ENCODE assay signal across 11 cellular contexts in the genomic region with DNA sequence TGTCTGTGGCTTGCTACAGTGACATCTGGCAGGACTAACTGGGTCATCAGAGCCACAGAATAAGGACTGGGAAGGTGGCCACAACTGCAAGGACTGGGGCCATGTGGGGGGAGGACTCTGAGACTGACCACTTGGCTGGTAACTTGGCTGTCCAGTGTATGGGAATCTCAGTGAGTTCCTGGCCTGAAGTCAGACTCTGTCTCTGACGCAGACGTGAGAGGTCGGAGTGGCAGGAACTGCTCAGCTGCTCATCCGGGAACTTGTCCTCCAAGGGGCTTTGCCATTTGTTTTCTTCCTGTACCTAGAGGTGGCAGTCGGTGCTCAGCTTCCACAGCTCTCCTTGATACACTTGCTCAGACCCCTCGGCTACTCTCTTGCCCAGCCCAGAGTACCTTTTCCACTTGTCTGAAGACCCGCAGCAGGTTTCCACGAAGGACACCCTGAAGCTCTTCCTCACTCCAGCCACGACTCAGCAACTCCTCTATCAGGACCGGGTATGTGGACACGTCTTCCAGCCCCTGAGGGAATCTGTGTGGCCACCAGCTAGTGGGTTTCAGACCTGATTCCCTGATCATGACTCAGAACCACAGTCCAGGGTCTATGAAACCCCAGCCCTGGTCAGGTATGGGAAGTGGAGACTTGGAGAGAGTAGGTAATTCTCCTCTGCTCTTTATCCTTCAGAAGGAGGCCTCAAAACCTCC. TPM values are rescaled to one million over a fixed set of nuclear protein-coding genes. Genes with fewer than 3 reads are reported as not detected.
DNase-seq lines count a peak whose midpoint lies in the region; ATAC-seq and TF ChIP-seq lines count a peak whose summit lies in the region.
"Had no signal": no experiment of that assay in that cellular context is flagged by ENCODE, and none has a peak within 500 bp of the region (broad histone marks: within the 10 kb centered on the region; RNA-seq: fewer than 3 reads in every experiment).

No MANE protein-coding gene starts in this region.

- peaks cover 0 to 19% of the 10 kb centered on the region in 2 donors for H3K4me1 ChIP-seq in adrenal gland (replicated peaks in 1 of 2)
- H3K4me1 ChIP-seq in gastrocnemius medialis = peaks cover 64 to 65% of the 10 kb centered on the region in 2 donors

- H3K36me3 ChIP-seq in adrenal gland (replicated peaks in 1 of 2) (no peaks in the 10 kb centered on the region), gastrocnemius medialis (no peaks in the 10 kb centered on the region)

- TF ChIP-seq POLR2A in adrenal gland (IDR thresholded peaks at IDR 0.05) (no peak), gastrocnemius medialis (IDR thresholded peaks at IDR 0.05) (peak; percentile 53 to 62)

- in situ Hi-C loops in gastrocnemius medialis (cut with MboI; ENCODE audit: low sequenced_read_pairs in 4 of 4) = no loop called here

- TF ChIP-seq CTCF in adrenal gland (IDR thresholded peaks at IDR 0.05) = no peak
- no peak for TF ChIP-seq CTCF in gastrocnemius medialis (IDR thresholded peaks at IDR 0.05 in 4 of 5, conservative IDR thresholded peaks at IDR 0.05 in 1 of 5)

- H3K27me3 ChIP-seq in adrenal gland = no peaks in the 10 kb centered on the region
- H3K27me3 ChIP-seq in gastrocnemius medialis = no peaks in the 10 kb centered on the region
- H3K27me3 ChIP-seq: foreskin keratinocyte had no signal

- ATAC-seq in gastrocnemius medialis (peak; percentile 78 to 80), SK-N-SH treated with all-trans-retinoic acid at 6 μM for 48 hours (no peak), GM18861 (IDR thresholded peaks at IDR 0.05; ENCODE audit: unreplicated experiment) (no peak)
- ATAC-seq: foreskin keratinocyte had no signal

- DNase-seq in activated CD4-positive, alpha-beta T cell treated with anti-CD3 and anti-CD28 coated beads, Interleukin-2, amount 10 ng/mL, durations not matched to agents 24 days and 14 days = no peak
- no peak for DNase-seq in activated CD4-positive, alpha-beta T cell treated with anti-CD3 and anti-CD28 coated beads for 4 hours
- DNase-seq in adrenal gland = peak in 6 of 7 donors; percentile 44 to 77 (median 52)
- DNase-seq in hypothalamus (lab: John Stamatoyannopoulos, UW) = peak in 31 of 51 donors; percentile 11 to 69 (median 36)
- peak; percentile 65 to 83 for DNase-seq in gastrocnemius medialis
- no peak for DNase-seq in NCI-H1105 (lab: John Stamatoyannopoulos, UW)

- WGBS in adrenal gland, 4 donors = 65 to 80% (median 66%) methylated on average over 11 of the region's 11 CpGs

- H3K4me3 ChIP-seq in adrenal gland = no peak overlapping the region
- peak overlapping the region; percentile 10 to 49 (median 42) for H3K4me3 ChIP-seq in gastrocnemius medialis

- H3K9me3 ChIP-seq in adrenal gland (replicated peaks in 1 of 3) = no peaks in the 10 kb centered on the region
- H3K9me3 ChIP-seq in gastrocnemius medialis = no peaks in the 10 kb centered on the region

- H3K27ac ChIP-seq in adrenal gland (peak overlapping the region in 3 of 5 donors; percentile 26 to 72 (median 64)), gastrocnemius medialis (peak overlapping the region; percentile 83 to 93 (median 92))
- H3K27ac ChIP-seq: foreskin keratinocyte had no signal

- H3K27me3 Mint-ChIP-seq in activated CD4-positive, alpha-beta T cell treated with anti-CD3 and anti-CD28 coated beads, Interleukin-2, amount 10 ng/mL, durations not matched to agents 24 days and 14 days = no peaks in the 10 kb centered on the region

- no peaks in the 10 kb centered on the region for H3K36me3 Mint-ChIP-seq in activated CD4-positive, alpha-beta T cell treated with anti-CD3 and anti-CD28 coated beads, Interleukin-2, amount 10 ng/mL, durations not matched to agents 24 days and 14 days (ENCODE audit: low read depth)

- H3K9me3 Mint-ChIP-seq in activated CD4-positive, alpha-beta T cell treated with anti-CD3 and anti-CD28 coated beads, Interleukin-2, amount 10 ng/mL, durations not matched to agents 24 days and 14 days = no peaks in the 10 kb centered on the region

- peaks cover 19% of the 10 kb centered on the region for H3K4me1 Mint-ChIP-seq in activated CD4-positive, alpha-beta T cell treated with anti-CD3 and anti-CD28 coated beads, Interleukin-2, amount 10 ng/mL, durations not matched to agents 24 days and 14 days

- peak overlapping the region; percentile 65 for H3K27ac Mint-ChIP-seq in activated CD4-positive, alpha-beta T cell treated with anti-CD3 and anti-CD28 coated beads, Interleukin-2, amount 10 ng/mL, durations not matched to agents 24 days and 14 days

- intact Hi-C loops in activated CD4-positive, alpha-beta T cell treated with anti-CD3 and anti-CD28 coated beads, Interleukin-2, amount 10 ng/mL, durations not matched to agents 24 days and 14 days (cut with micrococcal nuclease) = no loop called here
- intact Hi-C loops in adrenal gland (cut with DNase I) = loop anchor here in 1 of 2 donors (10.0 kb wide), 1 partner anchor 237 kb away; no protein-coding TSS in a partner anchor
- intact Hi-C loops in gastrocnemius medialis (cut with DNase I; ENCODE audit: low total_unique reads) = loop anchor here (1.0 to 2.0 kb wide), 3 partner anchors 21 to 94 kb away; partner anchors contain the start of gene PSKH1

- no peak overlapping the region for H3K4me3 Mint-ChIP-seq in activated CD4-positive, alpha-beta T cell treated with anti-CD3 and anti-CD28 coated beads, Interleukin-2, amount 10 ng/mL, durations not matched to agents 24 days and 14 days

TF ChIP-seq in SK-N-SH treated with all-trans-retinoic acid at 6 μM for 48 hours, 23 proteins besides CTCF, POLR2A, EP300 and RAD21 (continues in another document):
- TF ChIP-seq ESRRG (CRISPR knock-in tag; IDR thresholded peaks at IDR 0.05) (no peak), TCF4 (CRISPR knock-in tag; IDR thresholded peaks at IDR 0.05; ENCODE audit: borderline replicate concordance) (no peak), ZFP30 (CRISPR knock-in tag; IDR thresholded peaks at IDR 0.05) (no peak), CSRNP3 (CRISPR knock-in tag; IDR thresholded peaks at IDR 0.05) (no peak), PPARA (CRISPR knock-in tag; IDR thresholded peaks at IDR 0.05; ENCODE audit: borderline replicate concordance) (no peak), CSDC2 (CRISPR knock-in tag; IDR thresholded peaks at IDR 0.05) (no peak)
- TF ChIP-seq, protein P1, sequence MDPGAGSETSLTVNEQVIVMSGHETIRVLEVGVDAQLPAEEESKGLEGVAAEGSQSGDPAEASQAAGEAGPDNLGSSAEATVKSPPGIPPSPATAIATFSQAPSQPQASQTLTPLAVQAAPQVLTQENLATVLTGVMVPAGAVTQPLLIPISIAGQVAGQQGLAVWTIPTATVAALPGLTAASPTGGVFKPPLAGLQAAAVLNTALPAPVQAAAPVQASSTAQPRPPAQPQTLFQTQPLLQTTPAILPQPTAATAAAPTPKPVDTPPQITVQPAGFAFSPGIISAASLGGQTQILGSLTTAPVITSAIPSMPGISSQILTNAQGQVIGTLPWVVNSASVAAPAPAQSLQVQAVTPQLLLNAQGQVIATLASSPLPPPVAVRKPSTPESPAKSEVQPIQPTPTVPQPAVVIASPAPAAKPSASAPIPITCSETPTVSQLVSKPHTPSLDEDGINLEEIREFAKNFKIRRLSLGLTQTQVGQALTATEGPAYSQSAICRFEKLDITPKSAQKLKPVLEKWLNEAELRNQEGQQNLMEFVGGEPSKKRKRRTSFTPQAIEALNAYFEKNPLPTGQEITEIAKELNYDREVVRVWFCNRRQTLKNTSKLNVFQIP (CRISPR knock-in tag; IDR thresholded peaks at IDR 0.05; ENCODE audit: borderline replicate concordance, low read depth) = no peak

RNA-seq across cellular contexts. Expression of gene DPEP3, which starts 7.3 kb away (rescaled TPM):
- not detected in 2 replicates for total RNA-seq in activated CD4-positive, alpha-beta T cell treated with anti-CD3 and anti-CD28 coated beads, Interleukin-2, amount 10 ng/mL, durations not matched to agents 24 days and 14 days
- under 1 TPM in 1 of 8 donors, not detected in 7; 0.11 TPM for total RNA-seq in adrenal gland
- polyA plus RNA-seq in adrenal gland = under 1 TPM; 0.07 to 0.32 (median 0.11) TPM
- not detected for total RNA-seq in gastrocnemius medialis
- total RNA-seq: foreskin keratinocyte had no signal
- polyA plus RNA-seq: foreskin keratinocyte had no signal

RNA-seq across cellular contexts. Expression of gene DPEP2, which starts 11.7 kb away (rescaled TPM):
- 1.7 and 2.3 TPM in 2 replicates for total RNA-seq in activated CD4-positive, alpha-beta T cell treated with anti-CD3 and anti-CD28 coated beads, Interleukin-2, amount 10 ng/mL, durations not matched to agents 24 days and 14 days
- total RNA-seq in adrenal gland (1 to 10 TPM in 6 of 8 donors, under 1 TPM in 2; 0.35 to 2.0 (median 1.6) TPM), gastrocnemius medialis (under 1 TPM in 2 of 4 donors, not detected in 2; 0.26 to 0.38 TPM)
- 1 to 10 TPM in 2 of 3 donors, under 1 TPM in 1; 0.27 to 8.4 (median 1.2) TPM for polyA plus RNA-seq in adrenal gland
- total RNA-seq: foreskin keratinocyte had no signal

RNA-seq across cellular contexts. Expression of gene SLC12A4, which starts 19.2 kb away (rescaled TPM):
- 40.6 and 44.7 TPM in 2 replicates for total RNA-seq in activated CD4-positive, alpha-beta T cell treated with anti-CD3 and anti-CD28 coated beads, Interleukin-2, amount 10 ng/mL, durations not matched to agents 24 days and 14 days
- 100 to 1,000 TPM in 1 of 8 donors, 10 to 100 TPM in 7; 54.8 to 101 (median 77.7) TPM for total RNA-seq in adrenal gland
- 100 to 1,000 TPM in 1 of 3 donors, 10 to 100 TPM in 2; 39.6 to 111 (median 47.0) TPM for polyA plus RNA-seq in adrenal gland
- 10 to 100 TPM; 10.4 to 30.8 (median 15.8) TPM for total RNA-seq in gastrocnemius medialis

RNA-seq across cellular contexts. Expression of gene DPEP2NB, which starts 28.1 kb away (rescaled TPM):
- not detected in 2 replicates for total RNA-seq in activated CD4-positive, alpha-beta T cell treated with anti-CD3 and anti-CD28 coated beads, Interleukin-2, amount 10 ng/mL, durations not matched to agents 24 days and 14 days
- total RNA-seq in adrenal gland = not detected
- polyA plus RNA-seq in adrenal gland = not detected
- not detected for total RNA-seq in gastrocnemius medialis
- total RNA-seq: foreskin keratinocyte; lower leg skin; T-helper 2 cell treated with Interferon-gamma antibody and Interleukin-4, amounts not matched to agents 100 ng/mL and 5 ng/mL, for 36 hours had no signal
- polyA plus RNA-seq: foreskin keratinocyte had no signal

RNA-seq across cellular contexts. Expression of gene DDX28, which starts 35.4 kb away (rescaled TPM):
- total RNA-seq in activated CD4-positive, alpha-beta T cell treated with anti-CD3 and anti-CD28 coated beads, Interleukin-2, amount 10 ng/mL, durations not matched to agents 24 days and 14 days = 23.9 and 26.1 TPM in 2 replicates
- 10 to 100 TPM in 6 of 8 donors, 1 to 10 TPM in 2; 6.4 to 18.2 (median 12.9) TPM for total RNA-seq in adrenal gland
- polyA plus RNA-seq in adrenal gland = 10 to 100 TPM in 1 of 3 donors, 1 to 10 TPM in 2; 6.8 to 13.0 (median 9.1) TPM
- total RNA-seq in gastrocnemius medialis = 10 to 100 TPM in 2 of 4 donors, 1 to 10 TPM in 2; 6.2 to 16.1 (median 10.4) TPM

Comparison
In these comparisons a context has a peak if more than half of its experiments do, and no peak if none do; other contexts are left out.
1. DNase-seq: peak in adrenal gland (6 of 7), hypothalamus (31 of 51) and gastrocnemius medialis (2 of 2); none in activated CD4-positive, alpha-beta T cell treated with anti-CD3 and anti-CD28 coated beads, Interleukin-2, amount 10 ng/mL, durations not matched to agents 24 days and 14 days (single experiment), activated CD4-positive, alpha-beta T cell treated with anti-CD3 and anti-CD28 coated beads for 4 hours (0 of 2) and NCI-H1105 (single experiment).
2. H3K4me3 ChIP-seq: peak in gastrocnemius medialis (4 of 4); none in adrenal gland (0 of 4).
3. POLR2A ChIP-seq: peak in gastrocnemius medialis (2 of 2); none in adrenal gland (0 of 2).
4. ATAC-seq: peak in gastrocnemius medialis (2 of 2); none in SK-N-SH treated with all-trans-retinoic acid at 6 μM for 48 hours (single experiment) and GM18861 (single experiment).